In genomic region chr2:102592601-102593000, GRCh38 we compare ENCODE assay signal across 10 cellular contexts. TPM values are rescaled to one million over a fixed set of nuclear protein-coding genes. Genes with fewer than 3 reads are reported as not detected.
A peak's percentile ranks its signal among the peaks of the same experiment; 100 is the strongest.
DNase-seq lines count a peak whose midpoint lies in the region; ATAC-seq, FAIRE-seq and TF ChIP-seq lines count a peak whose summit lies in the region.
"Had no signal": no experiment of that assay in that cellular context is flagged by ENCODE, and none has a peak within 500 bp of the region (broad histone marks: within the 10 kb centered on the region; RNA-seq: fewer than 3 reads in every experiment).

No MANE protein-coding gene starts in this region.

- no peak overlapping the region for H3K27ac ChIP-seq in 22Rv1
- no peak overlapping the region for H3K27ac ChIP-seq in SK-N-SH (ENCODE audit: low read depth in 2 of 2, low read length in 1 of 2)
- no peak overlapping the region for H3K27ac ChIP-seq in keratinocyte (ENCODE audit: control insufficient read depth, insufficient read depth, low read length)

- WGBS in SK-N-SH (ENCODE audit: low lambda C conversion rate) = 22% methylated on average over 2 of the region's 2 CpGs

- H3K9me3 ChIP-seq in SK-N-SH (no peaks in the 10 kb centered on the region), keratinocyte (ENCODE audit: control insufficient read depth, low read depth, low read length) (no peaks in the 10 kb centered on the region)

- DNase-seq in GM12864 (ENCODE audit: low read depth) (no peak), SK-N-SH (no peak), keratinocyte (ENCODE audit: low read depth, low spot score) (no peak), inferior parietal cortex (ENCODE audit: extremely low spot score) (no peak), GDM1 (lab: John Stamatoyannopoulos, UW) (no peak)
- no peak for DNase-seq in activated T-cell treated with anti-CD3 and anti-CD28 coated beads, Interleukin-2, amount 50 U/mL, for 24 hours

- H3K27me3 Mint-ChIP-seq in activated T-cell treated with anti-CD3 and anti-CD28 coated beads, Interleukin-2, amount 50 U/mL, for 24 hours = peaks cover 6% of the 10 kb centered on the region

- no peak overlapping the region for H3K27ac Mint-ChIP-seq in activated T-cell treated with anti-CD3 and anti-CD28 coated beads, Interleukin-2, amount 50 U/mL, for 24 hours
- H3K27ac Mint-ChIP-seq: activated naive CD4-positive, alpha-beta T cell treated with anti-CD3 and anti-CD28 coated beads, Interleukin-2, amount 50 U/mL, for 24 hours; memory B cell had no signal

- no peak overlapping the region for H3K4me3 ChIP-seq in GM12864 (ENCODE audit: low read depth, low read length)
- H3K4me3 ChIP-seq in SK-N-SH (ENCODE audit: low read depth in 2 of 2, low read length in 1 of 2) = no peak overlapping the region
- no peak overlapping the region for H3K4me3 ChIP-seq in keratinocyte (ENCODE audit: control insufficient read depth in 2 of 3, extremely low read depth in 1 of 3, insufficient read depth in 2 of 3, low read depth in 1 of 3, low read length in 3 of 3)

- H3K4me1 ChIP-seq in SK-N-SH (ENCODE audit: control insufficient read depth in 1 of 2, insufficient read depth in 2 of 2, low read depth in 1 of 2, low read length in 1 of 2) = no peaks in the 10 kb centered on the region
- no peaks in the 10 kb centered on the region for H3K4me1 ChIP-seq in keratinocyte (ENCODE audit: control insufficient read depth, extremely low read depth, insufficient read depth, low read length)

- ATAC-seq in GM21515 (IDR thresholded peaks at IDR 0.05; ENCODE audit: unreplicated experiment) = no peak

- no peaks in the 10 kb centered on the region for H3K36me3 Mint-ChIP-seq in activated T-cell treated with anti-CD3 and anti-CD28 coated beads, Interleukin-2, amount 50 U/mL, for 24 hours (ENCODE audit: low read depth)
- H3K36me3 Mint-ChIP-seq: activated naive CD4-positive, alpha-beta T cell treated with anti-CD3 and anti-CD28 coated beads, Interleukin-2, amount 50 U/mL, for 24 hours; memory B cell had no signal

- H4K20me1 ChIP-seq in SK-N-SH (ENCODE audit: insufficient read depth) (no peaks in the 10 kb centered on the region), keratinocyte (ENCODE audit: control insufficient read depth, extremely low read depth, insufficient read depth, low read length) (no peaks in the 10 kb centered on the region)

- TF ChIP-seq CTCF in 22Rv1 (IDR thresholded peaks at IDR 0.05) = peak; percentile 53
- peak; percentile 39 for TF ChIP-seq CTCF in GM12864 (IDR thresholded peaks at IDR 0.05; ENCODE audit: low read depth, low read length, missing control alignments)
- peak; percentile 69 for TF ChIP-seq CTCF in SK-N-SH (IDR thresholded peaks at IDR 0.05)
- peak; percentile 37 to 68 (median 66) for TF ChIP-seq CTCF in keratinocyte (optimal IDR thresholded peaks at IDR 0.05 in 1 of 3, IDR thresholded peaks at IDR 0.05 in 1 of 3, conservative IDR thresholded peaks at IDR 0.05 in 1 of 3; ENCODE audit: extremely low read depth in 1 of 3, insufficient read depth in 2 of 3, low read length in 3 of 3)

- peak; percentile 46 for TF ChIP-seq RAD21 in SK-N-SH (IDR thresholded peaks at IDR 0.05; ENCODE audit: low read length)

- H3K4me1 Mint-ChIP-seq in activated T-cell treated with anti-CD3 and anti-CD28 coated beads, Interleukin-2, amount 50 U/mL, for 24 hours (ENCODE audit: low read depth) = no peaks in the 10 kb centered on the region
- H3K4me1 Mint-ChIP-seq: activated naive CD4-positive, alpha-beta T cell treated with anti-CD3 and anti-CD28 coated beads, Interleukin-2, amount 50 U/mL, for 24 hours; memory B cell had no signal

- H3K9ac ChIP-seq in SK-N-SH (no peak overlapping the region), keratinocyte (ENCODE audit: control insufficient read depth, extremely low read depth, insufficient read depth, low read length) (no peak overlapping the region)

- H2AFZ ChIP-seq in SK-N-SH (ENCODE audit: low read depth) (no peak overlapping the region), keratinocyte (ENCODE audit: control insufficient read depth, low read length) (no peak overlapping the region)

- dilution Hi-C loops in keratinocyte (cut with MboI; ENCODE audit: extremely low pct_ligation_motif_present, low sequenced_read_pairs) = loop anchor here (25.0 kb wide), 1 partner anchor 130 kb away; the partner anchor contains the start of gene SLC9A4

- H3K4me2 ChIP-seq in SK-N-SH = no peak overlapping the region
- no peak overlapping the region for H3K4me2 ChIP-seq in keratinocyte (ENCODE audit: control insufficient read depth, extremely low read depth, insufficient read depth, low read depth, low read length)

- POLR2A ChIA-PET in SK-N-SH (lab: Yijun Ruan, JAX) = no interaction called here

- no peak for TF ChIP-seq EP300 in SK-N-SH (IDR thresholded peaks at IDR 0.05; ENCODE audit: borderline replicate concordance in 1 of 2, low read depth in 1 of 2, low read length in 1 of 2)

- H3K9me3 Mint-ChIP-seq in activated T-cell treated with anti-CD3 and anti-CD28 coated beads, Interleukin-2, amount 50 U/mL, for 24 hours = no peaks in the 10 kb centered on the region
- H3K9me3 Mint-ChIP-seq: activated naive CD4-positive, alpha-beta T cell treated with anti-CD3 and anti-CD28 coated beads, Interleukin-2, amount 50 U/mL, for 24 hours; memory B cell had no signal

- FAIRE-seq in keratinocyte (lab: Jason Lieb, UNC) = no peak

- H3K79me2 ChIP-seq in SK-N-SH (ENCODE audit: insufficient read depth) (no peaks in the 10 kb centered on the region), keratinocyte (ENCODE audit: control insufficient read depth, insufficient read depth, low read length) (no peaks in the 10 kb centered on the region)

- CTCF ChIA-PET in SK-N-SH (lab: Yijun Ruan, JAX) = interaction anchor here (1.5 kb wide), 1 partner anchor 23 kb away, joined by 5 read pairs; no protein-coding TSS in a partner anchor

- H3K27me3 ChIP-seq in SK-N-SH (ENCODE audit: insufficient read depth) (peaks cover 12% of the 10 kb centered on the region; the same call in 1 of the 2 replicates), keratinocyte (ENCODE audit: control insufficient read depth, extremely low read depth, insufficient read depth, low read length) (no peaks in the 10 kb centered on the region)

- H3K4me3 Mint-ChIP-seq in activated T-cell treated with anti-CD3 and anti-CD28 coated beads, Interleukin-2, amount 50 U/mL, for 24 hours = no peak overlapping the region
- H3K4me3 Mint-ChIP-seq: activated naive CD4-positive, alpha-beta T cell treated with anti-CD3 and anti-CD28 coated beads, Interleukin-2, amount 50 U/mL, for 24 hours; memory B cell had no signal

- H3F3A ChIP-seq in SK-N-SH (replicated peaks; ENCODE audit: insufficient read depth) = no peaks in the 10 kb centered on the region

- no peaks in the 10 kb centered on the region for H3K9me1 ChIP-seq in keratinocyte (ENCODE audit: control insufficient read depth, extremely low read depth, insufficient read depth, low read length)

- H3K36me3 ChIP-seq in SK-N-SH (replicated peaks in 1 of 2; ENCODE audit: control insufficient read depth in 1 of 2, insufficient read depth in 2 of 2, low read length in 1 of 2) (no peaks in the 10 kb centered on the region), keratinocyte (ENCODE audit: control insufficient read depth in 2 of 2, extremely low read depth in 1 of 2, insufficient read depth in 2 of 2, low read length in 2 of 2) (no peaks in the 10 kb centered on the region)

- no peaks in the 10 kb centered on the region for H3K9me2 ChIP-seq in SK-N-SH

TF ChIP-seq in SK-N-SH, 30 proteins besides CTCF, POLR2A, EP300 and RAD21:
- TF ChIP-seq SMC3 (IDR thresholded peaks at IDR 0.05; ENCODE audit: low read depth, low read length) (peak; percentile 37; the same call in 1 of the 2 replicates), TAF1 (IDR thresholded peaks at IDR 0.05; ENCODE audit: borderline replicate concordance, low read depth, low read length) (no peak), YY1 (IDR thresholded peaks at IDR 0.05; ENCODE audit: low read depth) (no peak), USF2 (IDR thresholded peaks at IDR 0.05; ENCODE audit: borderline replicate concordance, low read depth, low read length) (no peak)
TF ChIP-seq in SK-N-SH: peak in this region for 1.

RNA-seq across cellular contexts. Expression of gene SLC9A2, which starts 26.8 kb away (rescaled TPM):
- polyA plus RNA-seq in SK-N-SH (2012; rRNA removed) = not detected in 2 replicates
- polyA plus RNA-seq in SK-N-SH (2012; cell fraction: cytosol; rRNA removed) = not detected in 2 replicates
- not detected in 2 replicates for polyA plus RNA-seq in SK-N-SH (2012; cell fraction: nucleus; rRNA removed)
- polyA plus RNA-seq in keratinocyte = 0.05 to 0.13 TPM (median 0.09 TPM) in 3 replicates
- polyA plus RNA-seq in keratinocyte (2011; ENCODE audit: low read depth) = 0.05 TPM
- 0.01 and 0.04 TPM in 2 replicates for polyA plus RNA-seq in keratinocyte (2011; cell fraction: cytosol; rRNA removed)
- polyA plus RNA-seq in keratinocyte (2011; cell fraction: nucleus; rRNA removed) = 0.23 and 0.39 TPM in 2 replicates
- polyA plus RNA-seq in keratinocyte (2012; ENCODE audit: low replicate concordance) = 0.05 TPM in 1 of 2 replicates, not detected in the other
- 0.10 TPM in 1 of 3 replicates, not detected in the others for polyA minus RNA-seq in keratinocyte
- polyA minus RNA-seq in keratinocyte (2011; cell fraction: cytosol; rRNA and poly(A)+ RNA removed) = not detected
- polyA minus RNA-seq in keratinocyte (2011; cell fraction: nucleus; rRNA and poly(A)+ RNA removed) = 0.21 and 1.2 TPM in 2 replicates
